14 cellular contexts compared by ENCODE assay signal in the genomic region with DNA sequence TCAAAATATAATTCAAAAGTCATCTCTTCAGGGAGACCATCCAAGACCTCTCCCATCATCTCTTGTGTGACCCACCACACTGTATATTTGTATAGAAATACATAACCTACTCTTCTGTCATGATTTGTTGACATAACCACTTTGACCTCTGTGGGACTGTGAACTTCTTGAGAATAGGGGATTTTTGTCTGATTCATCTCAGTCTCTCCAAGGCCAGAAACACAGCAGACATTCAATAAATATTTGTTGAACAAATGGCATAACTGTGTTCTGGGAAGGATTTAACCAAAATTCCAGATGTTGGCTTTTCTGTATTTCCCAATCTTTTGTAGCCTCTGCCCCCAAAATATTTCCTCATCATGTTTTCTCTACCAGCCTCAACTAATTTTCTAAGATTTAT.
DNase-seq lines count a peak whose midpoint lies in the region; ATAC-seq and TF ChIP-seq lines count a peak whose summit lies in the region.
"Had no signal": no experiment of that assay in that cellular context is flagged by ENCODE, and none has a peak within 500 bp of the region (broad histone marks: within the 10 kb centered on the region; RNA-seq: fewer than 3 reads in every experiment).

No MANE protein-coding gene starts in this region.

- in situ Hi-C loops in Caki2 (cut with HindIII; ENCODE audit: low pct_unique_long_range_greater_than_20kb, low sequenced_read_pairs), result no loop called here

- BruUV-seq in PC-3 (replicated peaks; lab: Mats Ljungman, UMichigan), result no TSS peak

- no peaks in the 10 kb centered on the region for H3K4me1 ChIP-seq in PC-3 (ENCODE audit: insufficient read depth, low read length)
- H3K4me1 ChIP-seq: psoas muscle had no signal

- H3K27ac ChIP-seq in PC-3 (ENCODE audit: low read length), result no peak overlapping the region
- H3K27ac ChIP-seq: psoas muscle had no signal

- H3K27me3 ChIP-seq in PC-3 (ENCODE audit: low read length), result no peaks in the 10 kb centered on the region

- H3K9ac ChIP-seq in PC-3 (ENCODE audit: low read length), result no peak overlapping the region

- no peaks in the 10 kb centered on the region for H3K79me2 ChIP-seq in PC-3 (ENCODE audit: low read length)

- H3K4me3 ChIP-seq in PC-3 (ENCODE audit: low read length) (no peak overlapping the region), fibroblast of pulmonary artery (replicated peaks; ENCODE audit: low read depth, low read length) (no peak overlapping the region)
- H3K4me3 ChIP-seq: psoas muscle had no signal

- peak; percentile 20; the same call in 1 of the 2 replicates for ATAC-seq in PC-3
- peak; percentile 55 for ATAC-seq in omental fat pad (ENCODE audit: low FRiP score)

- no peaks in the 10 kb centered on the region for H3F3A ChIP-seq in PC-3 (ENCODE audit: low read length, unreplicated experiment)

- TF ChIP-seq CTCF in PC-3 (conservative IDR thresholded peaks at IDR 0.05; ENCODE audit: low read depth, low read length) (no peak), fibroblast of pulmonary artery (IDR thresholded peaks at IDR 0.05; ENCODE audit: low read length, missing control alignments) (no peak), omental fat pad (IDR thresholded peaks at IDR 0.05) (no peak)

- H4K20me1 ChIP-seq in PC-3 (ENCODE audit: low read length), result no peaks in the 10 kb centered on the region

- H3K36me3 ChIP-seq in PC-3 (ENCODE audit: low read depth, low read length), result peaks cover 9% of the 10 kb centered on the region; the same call in 1 of the 2 replicates

- DNase-seq in Caki2 (ENCODE audit: low read depth) (peak; percentile 43), PC-3 (no peak), fibroblast of pulmonary artery (ENCODE audit: low read depth) (peak; percentile 80), omental fat pad (ENCODE audit: low spot score) (no peak), NCI-H2107 treated with DMSO at 0.1 percent for 48 hours (lab: John Stamatoyannopoulos, UW; ENCODE audit: unreplicated experiment) (no peak), hippocampal formation (lab: John Stamatoyannopoulos, UW) (no peak), middle frontal gyrus (ENCODE audit: extremely low spot score, low spot score) (no peak)
- DNase-seq in activated CD4-positive, alpha-beta T cell treated with anti-CD3 and anti-CD28 coated beads, Interleukin-2, amount 50 U/mL, for 1 hour, result no peak
- DNase-seq: activated CD4-positive, alpha-beta memory T cell treated with anti-CD3 and anti-CD28 coated beads, Interleukin-2, amount 10 ng/mL, durations not matched to agents 7 days and 5 days; CD4-positive, alpha-beta T cell; hypothalamus; NCI-H345; psoas muscle; T-helper 9 cell had no signal

- no peaks in the 10 kb centered on the region for H3K9me2 ChIP-seq in PC-3 (replicated peaks; ENCODE audit: low read length)

- H2AFZ ChIP-seq in PC-3 (ENCODE audit: low read length), result no peak overlapping the region

- H3K4me2 ChIP-seq in PC-3 (ENCODE audit: low read length), result no peak overlapping the region

- CTCF ChIA-PET in PC-3 (lab: Charles Lee), result no interaction called here

- intact Hi-C loops in PC-3 (cut with micrococcal nuclease), result no loop called here

- POLR2A ChIA-PET in PC-3 (lab: Charles Lee; ENCODE audit: unreplicated experiment), result no interaction called here

- H3K9me3 ChIP-seq in PC-3 (ENCODE audit: low read length), result no peaks in the 10 kb centered on the region
- H3K9me3 ChIP-seq: psoas muscle had no signal

Comparison
In these comparisons a context has a peak if more than half of its experiments do, and no peak if none do; other contexts are left out.
1. DNase-seq: peak in Caki2 (single experiment) and fibroblast of pulmonary artery (single experiment); none in PC-3 (single experiment), omental fat pad (single experiment), activated CD4-positive, alpha-beta T cell treated with anti-CD3 and anti-CD28 coated beads, Interleukin-2, amount 50 U/mL, for 1 hour (single experiment), NCI-H2107 treated with DMSO at 0.1 percent for 48 hours (single experiment), hippocampal formation (0 of 2) and middle frontal gyrus (single experiment).